ENCODE assay signal across 18 cellular contexts in the genomic region with DNA sequence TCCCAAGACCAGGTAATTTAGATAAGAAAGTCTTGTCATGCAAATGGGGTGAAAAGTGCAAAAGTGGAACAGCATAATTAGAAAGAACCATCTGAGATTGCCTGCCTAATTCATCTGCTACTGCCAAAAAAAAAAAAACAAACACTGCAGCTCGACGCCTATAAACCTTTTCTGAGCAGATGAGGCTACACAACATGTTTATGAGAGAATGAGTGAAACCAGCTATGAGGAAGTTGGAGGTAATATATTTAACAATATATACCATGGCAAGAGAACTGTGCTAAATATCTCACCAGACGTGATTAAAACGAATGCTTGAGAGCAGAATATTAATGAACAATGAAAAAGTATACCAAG. TPM values are rescaled to one million over a fixed set of nuclear protein-coding genes. Genes with fewer than 3 reads are reported as not detected.
A peak's percentile ranks its signal among the peaks of the same experiment; 100 is the strongest.
DNase-seq lines count a peak whose midpoint lies in the region; ATAC-seq and TF ChIP-seq lines count a peak whose summit lies in the region.
"Had no signal": no experiment of that assay in that cellular context is flagged by ENCODE, and none has a peak within 500 bp of the region (broad histone marks: within the 10 kb centered on the region; RNA-seq: fewer than 3 reads in every experiment).

No MANE protein-coding gene starts in this region.

- no peak overlapping the region for H2AFZ ChIP-seq in IMR-90 (replicated peaks; ENCODE audit: low read length, poor library complexity)

- H3K36me3 ChIP-seq in IMR-90 (ENCODE audit: control insufficient read depth, insufficient read depth, low read length) (peaks cover 23% of the 10 kb centered on the region), esophagus muscularis mucosa (peaks cover 20 to 70% (median 32%) of the 10 kb centered on the region in 4 donors), tibial nerve (peaks cover 0 to 25% (median 0%) of the 10 kb centered on the region in 3 donors)
- H3K36me3 ChIP-seq in effector memory CD4-positive, alpha-beta T cell (ENCODE audit: control insufficient read depth, insufficient read depth, low read length), result no peaks in the 10 kb centered on the region

- peak overlapping the region; percentile 23; the same call in 1 of the 2 replicates for H3K27ac ChIP-seq in IMR-90 (ENCODE audit: insufficient read depth, low read length)
- peak overlapping the region; percentile 62 to 68 (median 64) for H3K27ac ChIP-seq in esophagus muscularis mucosa (replicated peaks in 1 of 4)
- H3K27ac ChIP-seq in tibial nerve, result peak overlapping the region; percentile 69 to 92 (median 77)
- no peak overlapping the region for H3K27ac ChIP-seq in effector memory CD4-positive, alpha-beta T cell (ENCODE audit: insufficient read depth, low read length, poor library complexity, severe bottlenecking)
- H3K27ac ChIP-seq: HL-60, psoas muscle had no signal

- H3K9ac ChIP-seq in IMR-90 (ENCODE audit: low read depth, low read length), result no peak overlapping the region

- H3K56ac ChIP-seq in IMR-90 (ENCODE audit: extremely low read depth, insufficient read depth, low read length), result no peak overlapping the region; the same call in 1 of the 2 replicates

- H2BK120ac ChIP-seq in IMR-90 (ENCODE audit: low read depth, low read length), result peak overlapping the region; percentile 97; the same call in 1 of the 2 replicates

- H3K79me1 ChIP-seq in IMR-90 (ENCODE audit: low read depth in 1 of 2, low read length in 2 of 2), result no peaks in the 10 kb centered on the region

- peak overlapping the region; percentile 77 for H2BK20ac ChIP-seq in IMR-90 (ENCODE audit: low read depth, low read length)

- in situ Hi-C loops in IMR-90 (cut with MboI; ENCODE audit: low sequenced_read_pairs), result no loop called here

- TF ChIP-seq CTCF in IMR-90 (conservative IDR thresholded peaks at IDR 0.05; ENCODE audit: low read depth, low read length), result no peak
- no peak for TF ChIP-seq CTCF in esophagus muscularis mucosa (IDR thresholded peaks at IDR 0.05)
- no peak for TF ChIP-seq CTCF in tibial nerve (IDR thresholded peaks at IDR 0.05)

- BruUV-seq in IMR-90 (replicated peaks; lab: Mats Ljungman, UMichigan), result no TSS peak

- H4K91ac ChIP-seq in IMR-90 (ENCODE audit: insufficient read depth, low read depth, low read length), result peak overlapping the region; percentile 34

- no peaks in the 10 kb centered on the region for H4K20me1 ChIP-seq in IMR-90 (ENCODE audit: insufficient read depth, low read length)

- H3K4ac ChIP-seq in IMR-90 (ENCODE audit: low read depth, low read length), result peak overlapping the region; percentile 59; the same call in 1 of the 2 replicates

- H4K8ac ChIP-seq in IMR-90 (ENCODE audit: low read depth in 2 of 2, low read length in 2 of 2), result peak overlapping the region; percentile 30 to 62

- CTCF ChIA-PET in IMR-90 (lab: Yijun Ruan, JAX), result no interaction called here

- H2AK9ac ChIP-seq in IMR-90 (replicated peaks; ENCODE audit: low read depth, low read length, poor library complexity), result no peak overlapping the region

- peak overlapping the region; percentile 93; the same call in 1 of the 2 replicates for H3K23ac ChIP-seq in IMR-90 (ENCODE audit: low read depth, low read length)

- ATAC-seq in GM19467 (IDR thresholded peaks at IDR 0.05; ENCODE audit: unreplicated experiment), result peak; percentile 39
- ATAC-seq in IMR-90 (ENCODE audit: low read depth), result no peak
- no peak for ATAC-seq in Right ventricle myocardium superior (ENCODE audit: poor library complexity)
- ATAC-seq: mucosa of descending colon had no signal

- peaks cover 4% of the 10 kb centered on the region; the same call in 1 of the 2 replicates for H3K9me1 ChIP-seq in IMR-90 (ENCODE audit: insufficient read depth, low read length)

- no CpG with 5 or more reads among the region's 4 CpGs for WGBS in IMR-90 (ENCODE audit: extremely low coverage in 2 of 2, insufficient read length in 1 of 2), 2 experiments
- WGBS in esophagus muscularis mucosa, result 37% methylated on average over 4 of the region's 4 CpGs
- 31 to 38% methylated on average over 4 of the region's 4 CpGs for WGBS in tibial nerve, 2 donors

- H3K4me1 ChIP-seq in IMR-90 (ENCODE audit: control insufficient read depth, insufficient read depth, low read length) (peaks cover 18% of the 10 kb centered on the region), esophagus muscularis mucosa (peaks cover 32 to 83% (median 76%) of the 10 kb centered on the region in 4 donors), tibial nerve (peaks cover 2 to 81% (median 43%) of the 10 kb centered on the region in 4 donors)
- H3K4me1 ChIP-seq in effector memory CD4-positive, alpha-beta T cell (ENCODE audit: control insufficient read depth, insufficient read depth, low read length, poor library complexity, severe bottlenecking), result no peaks in the 10 kb centered on the region
- H3K4me1 ChIP-seq: psoas muscle had no signal

- DNase-seq in IMR-90 (no peak), esophagus muscularis mucosa (ENCODE audit: extremely low spot score) (no peak), tibial nerve (ENCODE audit: low spot score in 2 of 2) (no peak), NCI-H2227 treated with DMSO at 0.1 percent for 48 hours (lab: John Stamatoyannopoulos, UW) (no peak), Right ventricle myocardium superior (no peak)
- no peak for DNase-seq in effector memory CD4-positive, alpha-beta T cell
- DNase-seq: activated CD4-positive, alpha-beta T cell treated with anti-CD3 and anti-CD28 coated beads for 48 hours; anterior cingulate cortex; CD8-positive, alpha-beta memory T cell; immature natural killer cell; mucosa of descending colon; NCI-H2171; OCI-M1; psoas muscle; stimulated activated CD4-positive, alpha-beta T cell treated with anti-CD3 and anti-CD28 coated beads, Interleukin-4, amount 100 ng/mL, for 4 hours had no signal

- TF ChIP-seq POLR2A in IMR-90 (IDR thresholded peaks at IDR 0.05; ENCODE audit: low read depth, low read length) (no peak), esophagus muscularis mucosa (IDR thresholded peaks at IDR 0.05; ENCODE audit: low read depth) (no peak), tibial nerve (IDR thresholded peaks at IDR 0.05) (no peak)

- no peaks in the 10 kb centered on the region for H3K27me3 ChIP-seq in IMR-90 (ENCODE audit: control insufficient read depth, insufficient read depth, low read length)
- H3K27me3 ChIP-seq in esophagus muscularis mucosa, result no peaks in the 10 kb centered on the region
- no peaks in the 10 kb centered on the region for H3K27me3 ChIP-seq in tibial nerve
- no peaks in the 10 kb centered on the region for H3K27me3 ChIP-seq in effector memory CD4-positive, alpha-beta T cell (replicated peaks; ENCODE audit: control insufficient read depth, insufficient read depth, low read length, poor library complexity, severe bottlenecking)

- TF ChIP-seq EP300 in esophagus muscularis mucosa (IDR thresholded peaks at IDR 0.05), result no peak
- no peak for TF ChIP-seq EP300 in tibial nerve (IDR thresholded peaks at IDR 0.05)

- no peak for TF ChIP-seq RAD21 in IMR-90 (IDR thresholded peaks at IDR 0.05; ENCODE audit: low read length)

- peak overlapping the region; percentile 95; the same call in 1 of the 2 replicates for H3K4me2 ChIP-seq in IMR-90 (ENCODE audit: low read depth, low read length)

- H2AK5ac ChIP-seq in IMR-90 (ENCODE audit: low read depth, low read length), result no peak overlapping the region

- dilution Hi-C loops in IMR-90 (cut with HindIII; ENCODE audit: low sequenced_read_pairs, unreplicated experiment), result no loop called here

- no peaks in the 10 kb centered on the region for H3K9me3 ChIP-seq in IMR-90 (ENCODE audit: control insufficient read depth, insufficient read depth, low read length)
- H3K9me3 ChIP-seq in esophagus muscularis mucosa, result no peaks in the 10 kb centered on the region
- H3K9me3 ChIP-seq in tibial nerve, result no peaks in the 10 kb centered on the region
- H3K9me3 ChIP-seq in effector memory CD4-positive, alpha-beta T cell (ENCODE audit: control insufficient read depth, low read length), result no peaks in the 10 kb centered on the region
- H3K9me3 ChIP-seq: mucosa of descending colon, psoas muscle had no signal

- H3K14ac ChIP-seq in IMR-90 (replicated peaks; ENCODE audit: low read depth, low read length), result no peak overlapping the region

- H2BK15ac ChIP-seq in IMR-90 (ENCODE audit: low read depth, low read length), result peak overlapping the region; percentile 15; the same call in 2 of the 3 replicates

- peak overlapping the region; percentile 99 for H2BK5ac ChIP-seq in IMR-90 (ENCODE audit: low read depth, low read length, poor library complexity, severe bottlenecking)

- H3K18ac ChIP-seq in IMR-90 (ENCODE audit: low read depth, low read length), result peak overlapping the region; percentile 86; the same call in 1 of the 2 replicates

- POLR2A ChIA-PET in IMR-90 (lab: Charles Lee; ENCODE audit: unreplicated experiment), result no interaction called here

- H3K4me3 ChIP-seq in IMR-90 (ENCODE audit: insufficient read depth, low read depth, low read length), result no peak overlapping the region
- H3K4me3 ChIP-seq in esophagus muscularis mucosa, result no peak overlapping the region
- no peak overlapping the region for H3K4me3 ChIP-seq in tibial nerve
- H3K4me3 ChIP-seq in effector memory CD4-positive, alpha-beta T cell (ENCODE audit: insufficient read depth, low read depth, low read length, poor library complexity, severe bottlenecking), result no peak overlapping the region
- H3K4me3 ChIP-seq: mucosa of descending colon, psoas muscle had no signal

- intact Hi-C loops in IMR-90 (cut with micrococcal nuclease), result loop anchor here (5.0 kb wide), 1 partner anchor 168 kb away; no protein-coding TSS in a partner anchor
- intact Hi-C loops in esophagus muscularis mucosa (cut with DNase I), result no loop called here
- intact Hi-C loops in Right ventricle myocardium superior (cut with DNase I), result loop anchor here (10.0 kb wide), 1 partner anchor 50 kb away; the partner anchor contains the start of gene LAMA4

- H4K5ac ChIP-seq in IMR-90 (ENCODE audit: low read depth, low read length), result peak overlapping the region; percentile 61; the same call in 1 of the 2 replicates

TF ChIP-seq in IMR-90, 13 proteins besides CTCF, POLR2A, EP300 and RAD21 (continues in another document):
- TF ChIP-seq SMC3 (IDR thresholded peaks at IDR 0.05; ENCODE audit: low read depth, low read length), result no peak
- TF ChIP-seq CEBPB (IDR thresholded peaks at IDR 0.05; ENCODE audit: low read depth, low read length), result no peak
- no peak for TF ChIP-seq BHLHE40 (IDR thresholded peaks at IDR 0.05; ENCODE audit: low read depth, low read length)
- no peak for TF ChIP-seq CHD1 (IDR thresholded peaks at IDR 0.05; ENCODE audit: low read depth, low read length)
- TF ChIP-seq RFX5 (IDR thresholded peaks at IDR 0.05; ENCODE audit: low read depth, low read length), result no peak
- no peak for TF ChIP-seq MXI1 (IDR thresholded peaks at IDR 0.05; ENCODE audit: borderline replicate concordance, low read depth, low read length)
- TF ChIP-seq MAZ (IDR thresholded peaks at IDR 0.05; ENCODE audit: borderline replicate concordance, low read depth, low read length), result no peak

RNA-seq across cellular contexts. Expression of gene LAMA4, which starts 50.0 kb away (rescaled TPM):
- 29.7 and 35.8 TPM in 2 replicates for total RNA-seq in IMR-90 (2012; rRNA removed)
- polyA plus RNA-seq in IMR-90 (2012; rRNA removed), result 28.9 and 33.9 TPM in 2 replicates
- polyA plus RNA-seq in IMR-90 (2012; cell fraction: cytosol; rRNA removed), result 51.0 and 61.1 TPM in 2 replicates
- polyA plus RNA-seq in IMR-90 (2012; cell fraction: nucleus; rRNA removed; ENCODE audit: low replicate concordance), result 36.2 and 63.2 TPM in 2 replicates
- 100 to 1,000 TPM; 261 to 336 (median 303) TPM for total RNA-seq in esophagus muscularis mucosa
- 100 to 1,000 TPM; 229 to 524 (median 468) TPM for total RNA-seq in tibial nerve
- total RNA-seq in Right ventricle myocardium superior, result 71.1 TPM
- total RNA-seq: CD8-positive, alpha-beta memory T cell; T-helper 1 cell treated with Interleukin-12 subunit alpha and Interleukin-12 subunit beta and Interleukin-4 antibody, amounts not matched to agents 30 ng/mL and 1 ng/mL, for 36 hours had no signal
- polyA plus RNA-seq: CD8-positive, alpha-beta memory T cell; immature natural killer cell had no signal
